ENCODE assay signal across 8 cellular contexts in the genomic region with DNA sequence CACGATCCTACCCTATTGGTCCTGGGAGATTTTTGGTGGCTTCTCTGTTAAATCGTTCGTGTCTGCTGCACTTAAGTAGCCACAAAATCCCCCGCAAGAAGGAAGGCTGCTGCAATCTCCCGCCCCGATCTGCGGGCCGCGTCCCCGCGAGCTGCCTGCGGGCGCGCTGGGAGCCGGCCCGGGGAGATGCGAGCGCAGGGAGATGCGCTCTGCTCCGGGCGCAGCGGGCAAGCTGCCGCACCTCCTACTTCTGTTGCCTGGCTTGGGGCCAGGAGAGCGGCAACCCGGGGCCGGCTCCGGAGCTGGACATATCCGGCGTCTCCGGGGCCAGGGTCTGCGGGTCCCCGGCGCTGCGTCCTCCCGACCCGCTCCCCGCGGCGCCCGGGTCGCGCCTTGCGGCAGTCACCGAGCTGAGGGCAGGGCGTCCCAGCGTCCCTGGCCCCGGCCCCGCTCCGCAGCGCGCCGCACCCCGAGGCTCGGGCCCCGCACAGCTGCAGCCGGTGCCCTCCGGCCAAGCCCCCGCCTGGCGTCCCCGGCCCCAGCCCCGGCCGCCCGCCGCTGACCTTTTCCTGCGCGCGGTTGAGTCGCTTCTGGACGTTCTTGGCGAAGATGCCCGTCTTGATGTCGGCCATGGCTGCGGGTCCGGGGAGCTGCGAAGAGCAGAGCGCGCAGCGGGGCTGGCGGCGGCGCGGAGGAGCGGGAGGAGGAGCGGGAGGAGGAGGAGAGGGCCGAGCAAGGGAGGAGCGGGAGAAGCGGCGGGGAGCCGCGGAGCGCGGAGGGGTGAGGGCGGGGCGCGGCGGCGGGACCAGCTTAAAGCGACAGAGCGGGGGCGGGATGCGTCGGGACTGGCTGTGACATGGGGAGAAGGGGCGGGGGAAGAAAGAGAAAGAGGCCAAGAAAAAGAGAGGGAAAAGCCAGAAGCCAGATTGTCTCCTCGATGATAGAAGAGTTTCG. TPM values are rescaled to one million over a fixed set of nuclear protein-coding genes. Genes with fewer than 3 reads are reported as not detected.
DNase-seq lines count a peak whose midpoint lies in the region; ATAC-seq and TF ChIP-seq lines count a peak whose summit lies in the region.

AMPH (minus strand) TSS at position 654 of the 954 bp plus-strand sequence; CDS start at position 632, 22 bp downstream.

- DNase-seq in CD4-positive, alpha-beta T cell, result no peak
- DNase-seq in MM.1S, result peak; percentile 15
- DNase-seq in activated T-cell treated with anti-CD3 and anti-CD28 coated beads, Interleukin-2, amount 50 U/mL, for 48 hours, result peak; percentile 38 to 52
- DNase-seq in foreskin keratinocyte, result peak; percentile 2 to 22
- DNase-seq in naive thymus-derived CD4-positive, alpha-beta T cell, result peak in 2 of 9 donors; percentile 2 to 3
- DNase-seq in tibial nerve (ENCODE audit: low spot score in 2 of 2), result no peak
- no peak for DNase-seq in SIG-M5 treated with dmso at 0.1 percent for 504 hours (lab: John Stamatoyannopoulos, UW; ENCODE audit: unreplicated experiment)

- no peaks in the 10 kb centered on the region for H3K36me3 ChIP-seq in MM.1S (replicated peaks; ENCODE audit: insufficient read depth, low read length)
- H3K36me3 ChIP-seq in naive thymus-derived CD4-positive, alpha-beta T cell (ENCODE audit: control insufficient read depth in 2 of 3, insufficient read depth in 3 of 3, low read length in 3 of 3), result no peaks in the 10 kb centered on the region
- H3K36me3 ChIP-seq in tibial nerve, result no peaks in the 10 kb centered on the region

- H3K27ac Mint-ChIP-seq in CD4-positive, alpha-beta T cell, result no peak within 1 kb of the TSS
- H3K27ac Mint-ChIP-seq in naive thymus-derived CD4-positive, alpha-beta T cell, result no peak within 1 kb of the TSS

- 1% methylated on average over 58 to 92 of the region's 105 CpGs for WGBS in tibial nerve, 2 donors

- no peak within 1 kb of the TSS for H3K27ac ChIP-seq in CD4-positive, alpha-beta T cell (ENCODE audit: low read depth, low read length)
- H3K27ac ChIP-seq in MM.1S (ENCODE audit: low read length) (no peak within 1 kb of the TSS), foreskin keratinocyte (no peak within 1 kb of the TSS), tibial nerve (no peak within 1 kb of the TSS)
- no peak within 1 kb of the TSS for H3K27ac ChIP-seq in naive thymus-derived CD4-positive, alpha-beta T cell (ENCODE audit: low read depth, low read length)

- H3K9me3 ChIP-seq in CD4-positive, alpha-beta T cell (ENCODE audit: control insufficient read depth, low read length), result no peaks in the 10 kb centered on the region
- H3K9me3 ChIP-seq in MM.1S (replicated peaks; ENCODE audit: insufficient read depth, low read length), result no peaks in the 10 kb centered on the region
- no peaks in the 10 kb centered on the region for H3K9me3 ChIP-seq in naive thymus-derived CD4-positive, alpha-beta T cell (ENCODE audit: control insufficient read depth in 2 of 3, low read length in 3 of 3)
- H3K9me3 ChIP-seq in tibial nerve, result peaks cover 0 to 2% (median 0%) of the 10 kb centered on the region in 4 donors

- H3K27me3 ChIP-seq in CD4-positive, alpha-beta T cell (ENCODE audit: control insufficient read depth, insufficient read depth, low read length), result peaks cover 35% of the 10 kb centered on the region
- no peaks in the 10 kb centered on the region for H3K27me3 ChIP-seq in MM.1S (replicated peaks; ENCODE audit: insufficient read depth, low read length)
- H3K27me3 ChIP-seq in foreskin keratinocyte, result peaks cover 33% of the 10 kb centered on the region
- H3K27me3 ChIP-seq in naive thymus-derived CD4-positive, alpha-beta T cell (ENCODE audit: control insufficient read depth in 2 of 2, insufficient read depth in 2 of 2, low read length in 2 of 2), result no peaks in the 10 kb centered on the region
- H3K27me3 ChIP-seq in tibial nerve, result peaks cover 0 to 20% of the 10 kb centered on the region in 2 donors

- intact Hi-C loops in CD4-positive, alpha-beta T cell (cut with DNase I, micrococcal nuclease), result no loop called here
- intact Hi-C loops in naive thymus-derived CD4-positive, alpha-beta T cell (cut with micrococcal nuclease), result no loop called here

- H3F3A ChIP-seq in MM.1S (ENCODE audit: insufficient read depth, low read length), result no peaks in the 10 kb centered on the region

- H4K20me1 ChIP-seq in MM.1S (ENCODE audit: insufficient read depth, low read length), result no peaks in the 10 kb centered on the region

- H3K9ac ChIP-seq in MM.1S (ENCODE audit: low read length), result no peak within 1 kb of the TSS

- no peaks in the 10 kb centered on the region for H3K9me2 ChIP-seq in MM.1S (replicated peaks; ENCODE audit: insufficient read depth, low read length)

- H3K79me2 ChIP-seq in MM.1S (ENCODE audit: low read length), result no peaks in the 10 kb centered on the region

- no peak for TF ChIP-seq CTCF in CD4-positive, alpha-beta T cell (IDR thresholded peaks at IDR 0.05)
- TF ChIP-seq CTCF in MM.1S (IDR thresholded peaks at IDR 0.05; ENCODE audit: low read length) (no peak), foreskin keratinocyte (conservative IDR thresholded peaks at IDR 0.05) (no peak), tibial nerve (IDR thresholded peaks at IDR 0.05) (no peak)

- H2AFZ ChIP-seq in MM.1S (ENCODE audit: low read length), result peak within 1 kb of the TSS; percentile 44

- peak within 1 kb of the TSS; percentile 81 for H3K4me2 ChIP-seq in MM.1S (ENCODE audit: low read depth, low read length)

- H3K4me3 ChIP-seq in MM.1S (ENCODE audit: low read length) (peak within 1 kb of the TSS; percentile 43), tibial nerve (peak within 1 kb of the TSS; percentile 29 to 58 (median 33))
- H3K4me3 ChIP-seq in naive thymus-derived CD4-positive, alpha-beta T cell (ENCODE audit: low read length), result no peak within 1 kb of the TSS

- CTCF ChIA-PET in CD4-positive, alpha-beta T cell (lab: Charles Lee), result no interaction called here
- CTCF ChIA-PET in naive thymus-derived CD4-positive, alpha-beta T cell (lab: Charles Lee), result interaction anchor here (1.5 to 2.2 kb wide), 2 partner anchors 232 to 234 kb away, joined by 5 to 13 read pairs; no protein-coding TSS in a partner anchor

- no peaks in the 10 kb centered on the region for H3K36me3 Mint-ChIP-seq in CD4-positive, alpha-beta T cell (ENCODE audit: low read depth)
- no peaks in the 10 kb centered on the region for H3K36me3 Mint-ChIP-seq in naive thymus-derived CD4-positive, alpha-beta T cell

- POLR2A ChIA-PET in CD4-positive, alpha-beta T cell (lab: Charles Lee), result no interaction called here
- POLR2A ChIA-PET in naive thymus-derived CD4-positive, alpha-beta T cell (lab: Charles Lee), result no interaction called here

- H3K4me1 Mint-ChIP-seq in CD4-positive, alpha-beta T cell (ENCODE audit: low read depth), result peaks cover 15% of the 10 kb centered on the region
- H3K4me1 Mint-ChIP-seq in naive thymus-derived CD4-positive, alpha-beta T cell, result peaks cover 0 to 22% (median 11%) of the 10 kb centered on the region in 7 donors

- ATAC-seq in CD4-positive, alpha-beta T cell (ENCODE audit: poor library complexity), result no peak
- ATAC-seq in foreskin keratinocyte (peak; percentile 59), HG03175 (IDR thresholded peaks at IDR 0.05; ENCODE audit: unreplicated experiment) (no peak)
- no peak for ATAC-seq in naive thymus-derived CD4-positive, alpha-beta T cell

- TF ChIP-seq EP300 in tibial nerve (IDR thresholded peaks at IDR 0.05), result no peak

- H3K9me3 Mint-ChIP-seq in CD4-positive, alpha-beta T cell, result no peaks in the 10 kb centered on the region
- peaks cover 0 to 5% (median 0%) of the 10 kb centered on the region in 11 donors for H3K9me3 Mint-ChIP-seq in naive thymus-derived CD4-positive, alpha-beta T cell

- H3K4me3 Mint-ChIP-seq in CD4-positive, alpha-beta T cell, result peak within 1 kb of the TSS; percentile 56
- H3K4me3 Mint-ChIP-seq in naive thymus-derived CD4-positive, alpha-beta T cell, result peak within 1 kb of the TSS; percentile 53 to 82 (median 76)

- peaks cover 71% of the 10 kb centered on the region for H3K27me3 Mint-ChIP-seq in CD4-positive, alpha-beta T cell
- H3K27me3 Mint-ChIP-seq in naive thymus-derived CD4-positive, alpha-beta T cell, result peaks cover 40 to 67% (median 56%) of the 10 kb centered on the region in 5 donors

- H3K4me1 ChIP-seq in MM.1S (ENCODE audit: low read length), result no peaks in the 10 kb centered on the region
- no peaks in the 10 kb centered on the region for H3K4me1 ChIP-seq in foreskin keratinocyte
- H3K4me1 ChIP-seq in naive thymus-derived CD4-positive, alpha-beta T cell (ENCODE audit: control insufficient read depth in 2 of 2, insufficient read depth in 2 of 2, low read length in 2 of 2), result no peaks in the 10 kb centered on the region
- H3K4me1 ChIP-seq in tibial nerve, result peaks cover 0 to 22% (median 0%) of the 10 kb centered on the region in 4 donors

- TF ChIP-seq POLR2A in tibial nerve (IDR thresholded peaks at IDR 0.05), result no peak

RNA-seq across cellular contexts. Expression of gene AMPH, which starts in this region (rescaled TPM):
- not detected for total RNA-seq in CD4-positive, alpha-beta T cell
- total RNA-seq in foreskin keratinocyte, result not detected in 2 replicates
- not detected in 2 replicates for polyA plus RNA-seq in foreskin keratinocyte
- total RNA-seq in naive thymus-derived CD4-positive, alpha-beta T cell, result not detected
- polyA plus RNA-seq in naive thymus-derived CD4-positive, alpha-beta T cell, result under 1 TPM; 0.11 to 0.28 TPM
- 10 to 100 TPM in 2 of 4 donors, 1 to 10 TPM in 2; 3.5 to 37.0 (median 10.9) TPM for total RNA-seq in tibial nerve

Comparison
In these comparisons a context has a peak if more than half of its experiments do, and no peak if none do; other contexts are left out.
1. Peak in DNase-seq and ATAC-seq in foreskin keratinocyte; RNA of the gene not detected or under 1 TPM.
2. DNase-seq: peak in MM.1S (single experiment) and activated T-cell treated with anti-CD3 and anti-CD28 coated beads, Interleukin-2, amount 50 U/mL, for 48 hours (2 of 2); none in CD4-positive, alpha-beta T cell (0 of 10), tibial nerve (0 of 2) and SIG-M5 treated with dmso at 0.1 percent for 504 hours (single experiment).